ENCODE assay signal across 19 cellular contexts in genomic region chr13:98199480-98199879, GRCh38. TPM values are rescaled to one million over a fixed set of nuclear protein-coding genes. Genes with fewer than 3 reads are reported as not detected.
DNase-seq lines count a peak whose midpoint lies in the region; TF ChIP-seq lines count a peak whose summit lies in the region.
"Had no signal": no experiment of that assay in that cellular context is flagged by ENCODE, and none has a peak within 500 bp of the region (broad histone marks: within the 10 kb centered on the region; RNA-seq: fewer than 3 reads in every experiment).

No MANE protein-coding gene starts in this region.

- H3K27me3 ChIP-seq in mesendoderm (ENCODE audit: insufficient read depth, low read length, poor library complexity) (no peaks in the 10 kb centered on the region), SK-N-SH (ENCODE audit: insufficient read depth) (no peaks in the 10 kb centered on the region)

- no peak overlapping the region for H4K5ac ChIP-seq in mesendoderm (ENCODE audit: low read length)

- H3K9me3 Mint-ChIP-seq in T-helper 2 cell treated with Interferon-gamma antibody and Interleukin-4, amounts not matched to agents 5 μg/mL and 100 μg/mL, for 36 hours: no peaks in the 10 kb centered on the region
- H3K9me3 Mint-ChIP-seq: CD4-positive, alpha-beta T cell; stimulated activated naive CD8-positive, alpha-beta T cell treated with anti-CD3 and anti-CD28 coated beads, Interleukin-15, Interleukin-2, amounts not matched to agents 100 ng/mL and 50 ng/mL, for 24 hours had no signal

- TF ChIP-seq RAD21 in SK-N-SH (IDR thresholded peaks at IDR 0.05; ENCODE audit: low read length): no peak

- no peak overlapping the region for H3K4me3 ChIP-seq in mesendoderm (ENCODE audit: low read length)
- no peak overlapping the region for H3K4me3 ChIP-seq in SK-N-SH (ENCODE audit: low read depth in 2 of 2, low read length in 1 of 2)

- no peaks in the 10 kb centered on the region for H3K9me2 ChIP-seq in SK-N-SH

- DNase-seq in DMS153 (lab: John Stamatoyannopoulos, UW) (peak; percentile 55), HuH-7.5 (ENCODE audit: low spot score) (peak; percentile 28), NCI-H774 (lab: John Stamatoyannopoulos, UW) (peak; percentile 50), mesendoderm (peak; percentile 61), SK-N-SH (no peak), DMS 273 (lab: John Stamatoyannopoulos, UW; ENCODE audit: unreplicated experiment) (no peak), substantia nigra (lab: John Stamatoyannopoulos, UW) (no peak)
- no peak for DNase-seq in T-helper 2 cell treated with Interferon-gamma antibody and Interleukin-4, amounts not matched to agents 5 μg/mL and 100 μg/mL, for 36 hours (ENCODE audit: low spot score)
- DNase-seq: activated CD4-positive, alpha-beta T cell treated with anti-CD3 and anti-CD28 coated beads for 36 hours; aorta; CD4-positive, alpha-beta T cell; foreskin fibroblast; GDM1; GOT3; left ventricle myocardium superior; naive thymus-derived CD4-positive, alpha-beta T cell; NCI-H2227 treated with DMSO at 0.1 percent for 48 hours had no signal

- H3K27ac ChIP-seq in mesendoderm (ENCODE audit: low read depth, low read length) (no peak overlapping the region), SK-N-SH (ENCODE audit: low read depth in 2 of 2, low read length in 1 of 2) (no peak overlapping the region), substantia nigra (ENCODE audit: low read depth, low read length, poor library complexity, severe bottlenecking) (no peak overlapping the region)

- peaks cover 19% of the 10 kb centered on the region for H3K79me1 ChIP-seq in mesendoderm (ENCODE audit: low read length)

- H3K36me3 ChIP-seq in mesendoderm (ENCODE audit: control insufficient read depth, insufficient read depth, low read length) (no peaks in the 10 kb centered on the region), SK-N-SH (replicated peaks in 1 of 2; ENCODE audit: control insufficient read depth in 1 of 2, insufficient read depth in 2 of 2, low read length in 1 of 2) (peaks cover 0 to 5% of the 10 kb centered on the region in 2 experiments)

- H2AFZ ChIP-seq in SK-N-SH (ENCODE audit: low read depth): no peak overlapping the region

- H3K79me2 ChIP-seq in mesendoderm (ENCODE audit: control insufficient read depth, insufficient read depth, low read length) (peaks cover 36% of the 10 kb centered on the region), SK-N-SH (ENCODE audit: insufficient read depth) (peaks cover 47% of the 10 kb centered on the region)

- H2BK15ac ChIP-seq in mesendoderm (replicated peaks; ENCODE audit: low read depth): no peak overlapping the region

- no peaks in the 10 kb centered on the region for H3K9me3 ChIP-seq in SK-N-SH

- CTCF ChIA-PET in SK-N-SH (lab: Yijun Ruan, JAX): no interaction called here

- H4K20me1 ChIP-seq in SK-N-SH (ENCODE audit: insufficient read depth): no peaks in the 10 kb centered on the region

- no peaks in the 10 kb centered on the region for H3K4me1 Mint-ChIP-seq in T-helper 2 cell treated with Interferon-gamma antibody and Interleukin-4, amounts not matched to agents 5 μg/mL and 100 μg/mL, for 36 hours (ENCODE audit: low read depth)
- H3K4me1 Mint-ChIP-seq: activated CD4-positive, alpha-beta T cell treated with anti-CD3 and anti-CD28 coated beads for 36 hours; naive thymus-derived CD4-positive, alpha-beta T cell had no signal

- H3K27ac Mint-ChIP-seq in T-helper 2 cell treated with Interferon-gamma antibody and Interleukin-4, amounts not matched to agents 5 μg/mL and 100 μg/mL, for 36 hours: no peak overlapping the region
- H3K27ac Mint-ChIP-seq: activated CD4-positive, alpha-beta T cell treated with anti-CD3 and anti-CD28 coated beads for 36 hours; CD4-positive, alpha-beta T cell; naive thymus-derived CD4-positive, alpha-beta T cell; stimulated activated naive CD8-positive, alpha-beta T cell treated with anti-CD3 and anti-CD28 coated beads, Interleukin-15, Interleukin-2, amounts not matched to agents 100 ng/mL and 50 ng/mL, for 24 hours had no signal

- no peak overlapping the region for H3K23ac ChIP-seq in mesendoderm (ENCODE audit: low read length)

- no peaks in the 10 kb centered on the region for H3F3A ChIP-seq in SK-N-SH (replicated peaks; ENCODE audit: insufficient read depth)

- TF ChIP-seq CTCF in SK-N-SH (IDR thresholded peaks at IDR 0.05): no peak

- H2BK120ac ChIP-seq in mesendoderm (ENCODE audit: low read depth, low read length): no peak overlapping the region

- H3K4ac ChIP-seq in mesendoderm (ENCODE audit: low read depth, low read length): no peak overlapping the region

- H3K4me2 ChIP-seq in mesendoderm (ENCODE audit: low read length) (no peak overlapping the region), SK-N-SH (no peak overlapping the region)

- H3K18ac ChIP-seq in mesendoderm (ENCODE audit: low read length): peak overlapping the region; percentile 55

- TF ChIP-seq EP300 in SK-N-SH (IDR thresholded peaks at IDR 0.05; ENCODE audit: borderline replicate concordance in 1 of 2, low read depth in 1 of 2, low read length in 1 of 2): no peak

- H3K4me1 ChIP-seq in mesendoderm (ENCODE audit: control insufficient read depth, low read depth, low read length) (peaks cover 8% of the 10 kb centered on the region), SK-N-SH (ENCODE audit: control insufficient read depth in 1 of 2, insufficient read depth in 2 of 2, low read depth in 1 of 2, low read length in 1 of 2) (no peaks in the 10 kb centered on the region; a peak in 1 of 4 replicates)

- H3K36me3 Mint-ChIP-seq in T-helper 2 cell treated with Interferon-gamma antibody and Interleukin-4, amounts not matched to agents 5 μg/mL and 100 μg/mL, for 36 hours (ENCODE audit: low read depth): no peaks in the 10 kb centered on the region
- H3K36me3 Mint-ChIP-seq: naive thymus-derived CD4-positive, alpha-beta T cell had no signal

- H2AK5ac ChIP-seq in mesendoderm (ENCODE audit: low read length): no peak overlapping the region

- no peak overlapping the region for H2BK5ac ChIP-seq in mesendoderm (ENCODE audit: low read length)

- POLR2A ChIA-PET in SK-N-SH (lab: Yijun Ruan, JAX): no interaction called here

- H4K8ac ChIP-seq in mesendoderm (ENCODE audit: low read depth, low read length): no peak overlapping the region

- no peak overlapping the region for H3K56ac ChIP-seq in mesendoderm (ENCODE audit: low read length)

- no peaks in the 10 kb centered on the region for H3K27me3 Mint-ChIP-seq in T-helper 2 cell treated with Interferon-gamma antibody and Interleukin-4, amounts not matched to agents 5 μg/mL and 100 μg/mL, for 36 hours (ENCODE audit: low read depth)
- H3K27me3 Mint-ChIP-seq: stimulated activated naive CD8-positive, alpha-beta T cell treated with anti-CD3 and anti-CD28 coated beads, Interleukin-15, Interleukin-2, amounts not matched to agents 100 ng/mL and 50 ng/mL, for 24 hours had no signal

- H3K9ac ChIP-seq in mesendoderm (ENCODE audit: low read length): no peak overlapping the region
- no peak overlapping the region for H3K9ac ChIP-seq in SK-N-SH

- no peak overlapping the region for H3K4me3 Mint-ChIP-seq in T-helper 2 cell treated with Interferon-gamma antibody and Interleukin-4, amounts not matched to agents 5 μg/mL and 100 μg/mL, for 36 hours
- H3K4me3 Mint-ChIP-seq: activated CD4-positive, alpha-beta T cell treated with anti-CD3 and anti-CD28 coated beads for 36 hours; CD4-positive, alpha-beta T cell; naive thymus-derived CD4-positive, alpha-beta T cell; stimulated activated naive CD8-positive, alpha-beta T cell treated with anti-CD3 and anti-CD28 coated beads, Interleukin-15, Interleukin-2, amounts not matched to agents 100 ng/mL and 50 ng/mL, for 24 hours had no signal

- WGBS in mesendoderm (ENCODE audit: extremely low coverage, insufficient coverage, low lambda C conversion rate): no CpG with 5 or more reads among the region's 4 CpGs
- WGBS in SK-N-SH (ENCODE audit: low lambda C conversion rate): 80% methylated on average over 4 of the region's 4 CpGs

TF ChIP-seq in SK-N-SH, 30 proteins besides CTCF, POLR2A, EP300 and RAD21:
- TF ChIP-seq TCF12 (IDR thresholded peaks at IDR 0.05) (no peak), RXRA (IDR thresholded peaks at IDR 0.05; ENCODE audit: borderline replicate concordance, low read depth) (no peak), FOXJ3 (CRISPR knock-in tag; IDR thresholded peaks at IDR 0.05) (no peak), NFIC (IDR thresholded peaks at IDR 0.05; ENCODE audit: borderline replicate concordance) (no peak), MEF2A (IDR thresholded peaks at IDR 0.05; ENCODE audit: borderline replicate concordance, low read depth) (no peak), NRF1 (IDR thresholded peaks at IDR 0.05; ENCODE audit: low read depth, low read length) (no peak), JUND (IDR thresholded peaks at IDR 0.05) (no peak), SMC3 (IDR thresholded peaks at IDR 0.05; ENCODE audit: low read depth, low read length) (no peak), YY1 (IDR thresholded peaks at IDR 0.05; ENCODE audit: low read depth) (no peak)
- TF ChIP-seq, protein P1, sequence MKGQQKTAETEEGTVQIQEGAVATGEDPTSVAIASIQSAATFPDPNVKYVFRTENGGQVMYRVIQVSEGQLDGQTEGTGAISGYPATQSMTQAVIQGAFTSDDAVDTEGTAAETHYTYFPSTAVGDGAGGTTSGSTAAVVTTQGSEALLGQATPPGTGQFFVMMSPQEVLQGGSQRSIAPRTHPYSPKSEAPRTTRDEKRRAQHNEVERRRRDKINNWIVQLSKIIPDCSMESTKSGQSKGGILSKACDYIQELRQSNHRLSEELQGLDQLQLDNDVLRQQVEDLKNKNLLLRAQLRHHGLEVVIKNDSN (IDR thresholded peaks at IDR 0.05; ENCODE audit: borderline replicate concordance, low read depth): no peak
- TF ChIP-seq, protein P2, sequence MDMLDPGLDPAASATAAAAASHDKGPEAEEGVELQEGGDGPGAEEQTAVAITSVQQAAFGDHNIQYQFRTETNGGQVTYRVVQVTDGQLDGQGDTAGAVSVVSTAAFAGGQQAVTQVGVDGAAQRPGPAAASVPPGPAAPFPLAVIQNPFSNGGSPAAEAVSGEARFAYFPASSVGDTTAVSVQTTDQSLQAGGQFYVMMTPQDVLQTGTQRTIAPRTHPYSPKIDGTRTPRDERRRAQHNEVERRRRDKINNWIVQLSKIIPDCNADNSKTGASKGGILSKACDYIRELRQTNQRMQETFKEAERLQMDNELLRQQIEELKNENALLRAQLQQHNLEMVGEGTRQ (IDR thresholded peaks at IDR 0.05; ENCODE audit: borderline replicate concordance, low read depth, low read length): no peak

RNA-seq across cellular contexts. Expression of gene RNF113B, which starts 22.4 kb away (rescaled TPM):
- polyA plus RNA-seq in mesendoderm (2013, experiment 1 of 2): not detected
- polyA plus RNA-seq in mesendoderm (2013, experiment 2 of 2): not detected
- not detected in 2 replicates for polyA plus RNA-seq in SK-N-SH (2012; rRNA removed)
- polyA plus RNA-seq in SK-N-SH (2012; cell fraction: cytosol; rRNA removed): not detected in 2 replicates
- polyA plus RNA-seq in SK-N-SH (2012; cell fraction: nucleus; rRNA removed): not detected in 2 replicates
- polyA plus RNA-seq: AG04450; aorta; naive thymus-derived CD4-positive, alpha-beta T cell had no signal

RNA-seq across cellular contexts. Expression of gene FARP1, which starts 56.6 kb away (rescaled TPM):
- 92.7 TPM for polyA plus RNA-seq in mesendoderm (2013, experiment 1 of 2)
- 92.0 TPM for polyA plus RNA-seq in mesendoderm (2013, experiment 2 of 2)
- polyA plus RNA-seq in SK-N-SH (2012; rRNA removed): 10.6 and 12.0 TPM in 2 replicates
- polyA plus RNA-seq in SK-N-SH (2012; cell fraction: cytosol; rRNA removed): 12.2 and 17.4 TPM in 2 replicates
- polyA plus RNA-seq in SK-N-SH (2012; cell fraction: nucleus; rRNA removed): 34.9 and 43.7 TPM in 2 replicates

Comparison
In these comparisons a context has a peak if more than half of its experiments do, and no peak if none do; other contexts are left out.
1. DNase-seq: peak in DMS153 (single experiment), HuH-7.5 (single experiment), NCI-H774 (single experiment) and mesendoderm (single experiment); none in SK-N-SH (single experiment), T-helper 2 cell treated with Interferon-gamma antibody and Interleukin-4, amounts not matched to agents 5 μg/mL and 100 μg/mL, for 36 hours (single experiment), DMS 273 (single experiment) and substantia nigra (0 of 49).